ENCODE assay signal across 33 cellular contexts in genomic region chr12:12868836-12869235, GRCh38. TPM values are rescaled to one million over a fixed set of nuclear protein-coding genes. Genes with fewer than 3 reads are reported as not detected.
"Had no signal": no experiment of that assay in that cellular context is flagged by ENCODE, and none has a peak within 500 bp of the region (broad histone marks: within the 10 kb centered on the region; RNA-seq: fewer than 3 reads in every experiment).

No MANE protein-coding gene starts in this region.

- H3K27ac Mint-ChIP-seq: effector memory CD8-positive, alpha-beta T cell; mesothelial cell of epicardium; naive B cell; natural killer cell treated with Interleukin-12 subunit alpha and Interleukin-12 subunit beta and Interleukin-15 and Interleukin-18, amount 100 ng/mL, for 72 hours; stimulated activated naive CD8-positive, alpha-beta T cell treated with anti-CD3 and anti-CD28 coated beads, Interleukin-15, amount 100 ng/mL, for 72 hours had no signal

- H3K36me3 ChIP-seq: esophagus squamous epithelium, heart right ventricle, left lung, neutrophil, pancreas, suprapubic skin, transverse colon, upper lobe of right lung, vagina had no signal

- H3K4me2 ChIP-seq: smooth muscle cell had no signal

- H3K4me3 ChIP-seq: esophagus squamous epithelium, heart right ventricle, left lung, mucosa of descending colon, pancreas, smooth muscle cell, suprapubic skin, transverse colon, upper lobe of right lung, vagina had no signal

- H3K4me3 Mint-ChIP-seq: effector memory CD8-positive, alpha-beta T cell; mesothelial cell of epicardium; naive B cell; natural killer cell treated with Interleukin-12 subunit alpha and Interleukin-12 subunit beta and Interleukin-15 and Interleukin-18, amount 100 ng/mL, for 72 hours; neural crest cell; stimulated activated naive CD8-positive, alpha-beta T cell treated with anti-CD3 and anti-CD28 coated beads, Interleukin-15, amount 100 ng/mL, for 72 hours had no signal

- H3K4me1 ChIP-seq: left lung, pancreas had no signal

- ATAC-seq: effector memory CD8-positive, alpha-beta T cell; heart right ventricle; left cardiac atrium; left lung; mucosa of descending colon; natural killer cell treated with Interleukin-12 subunit alpha and Interleukin-12 subunit beta and Interleukin-15 and Interleukin-18, amount 100 ng/mL, for 72 hours; pancreas; sciatic nerve; stimulated activated naive CD8-positive, alpha-beta T cell treated with anti-CD3 and anti-CD28 coated beads, Interleukin-15, amount 100 ng/mL, for 72 hours; upper lobe of right lung had no signal

- H3K27me3 ChIP-seq: heart right ventricle, left lung, neutrophil, pancreas, suprapubic skin, transverse colon, upper lobe of right lung, vagina had no signal

- H3K27me3 Mint-ChIP-seq: effector memory CD8-positive, alpha-beta T cell; naive B cell; stimulated activated naive CD8-positive, alpha-beta T cell treated with anti-CD3 and anti-CD28 coated beads, Interleukin-15, amount 100 ng/mL, for 72 hours had no signal

- FAIRE-seq: endometrium, islet of Langerhans, pancreas had no signal

- H3K4me1 Mint-ChIP-seq: stimulated activated naive CD8-positive, alpha-beta T cell treated with anti-CD3 and anti-CD28 coated beads, Interleukin-15, amount 100 ng/mL, for 72 hours had no signal

- H3K27ac ChIP-seq: esophagus squamous epithelium, heart right ventricle, left lung, neutrophil, pancreas, suprapubic skin, transverse colon, upper lobe of right lung, vagina had no signal

- H3K36me3 Mint-ChIP-seq: natural killer cell treated with Interleukin-12 subunit alpha and Interleukin-12 subunit beta and Interleukin-15 and Interleukin-18, amount 100 ng/mL, for 72 hours had no signal

- H3K9me3 Mint-ChIP-seq: effector memory CD8-positive, alpha-beta T cell; natural killer cell treated with Interleukin-12 subunit alpha and Interleukin-12 subunit beta and Interleukin-15 and Interleukin-18, amount 100 ng/mL, for 72 hours; neural crest cell; stimulated activated naive CD8-positive, alpha-beta T cell treated with anti-CD3 and anti-CD28 coated beads, Interleukin-15, amount 100 ng/mL, for 72 hours had no signal

- H3K9me3 ChIP-seq: esophagus squamous epithelium, heart right ventricle, left lung, mucosa of descending colon, neutrophil, pancreas, suprapubic skin, transverse colon, upper lobe of right lung, vagina had no signal

- DNase-seq: dermis blood vessel endothelial cell; effector memory CD8-positive, alpha-beta T cell; erythroblast; esophagus squamous epithelium; foreskin melanocyte; glutamatergic neuron; heart right ventricle; hippocampal formation; left cardiac atrium; left lung; mesenchymal stem cell; mucosa of descending colon; naive B cell; pancreas; retina; stimulated activated CD4-positive, alpha-beta T cell treated with anti-CD3 and anti-CD28 coated beads, Interleukin-12 subunit alpha, Interleukin-12 subunit beta, amount 100 ng/mL, for 4 hours; stimulated activated CD4-positive, alpha-beta T cell treated with anti-CD3 and anti-CD28 coated beads, Interleukin-1b, Interleukin-23, amount 100 ng/mL, for 48 hours; stimulated activated CD4-positive, alpha-beta T cell treated with anti-CD3 and anti-CD28 coated beads, Interleukin-4, amount 100 ng/mL, for 1 hour; stimulated activated CD8-positive, alpha-beta memory T cell treated with anti-CD3 and anti-CD28 coated beads, Interleukin-4, amount 100 ng/mL, for 48 hours; stimulated activated naive CD4-positive, alpha-beta T cell; stimulated activated naive CD8-positive, alpha-beta T cell treated with anti-CD3 and anti-CD28 coated beads, Interleukin-15, amount 100 ng/mL, for 72 hours; transverse colon; upper lobe of right lung had no signal

RNA-seq across cellular contexts. Expression of gene GPRC5A, which starts 22.5 kb away (rescaled TPM):
- total RNA-seq: natural killer cell treated with Interleukin-12 subunit alpha and Interleukin-12 subunit beta and Interleukin-15 and Interleukin-18, amount 100 ng/mL, for 72 hours; neural crest cell had no signal
